ENCODE assay signal across 8 cellular contexts in genomic region chr10:178208-178607, GRCh38. TPM values are rescaled to one million over a fixed set of nuclear protein-coding genes. Genes with fewer than 3 reads are reported as not detected.
DNase-seq lines count a peak whose midpoint lies in the region; ATAC-seq, FAIRE-seq and TF ChIP-seq lines count a peak whose summit lies in the region.

No MANE protein-coding gene starts in this region.

- peaks cover 0 to 2% of the 10 kb centered on the region in 2 donors for H3K9me3 Mint-ChIP-seq in stimulated activated naive B cell treated with anti-CD40 and anti-IgM and Interleukin-4, amounts not matched to agents 10 μg/mL and 1 μg/mL and 100 μg/mL, for 72 hours
- H3K9me3 Mint-ChIP-seq in activated T-helper 2 cell treated with anti-CD3 and anti-CD28 coated beads, Interferon-gamma antibody, Interleukin-2, Interleukin-4, amounts not matched to agents 10 μg/mL and 5 μg/mL and 100 μg/mL, durations not matched to agents 14 hours and 24 hours and 36 hours: no peaks in the 10 kb centered on the region
- H3K9me3 Mint-ChIP-seq in activated CD4-positive, alpha-beta T cell treated with anti-CD3 and anti-CD28 coated beads, Interleukin-2, amount 10 ng/mL, durations not matched to agents 24 days and 14 days: no peaks in the 10 kb centered on the region

- in situ Hi-C loops in SK-MEL-5 (cut with HindIII; ENCODE audit: low pct_unique_long_range_greater_than_20kb, low sequenced_read_pairs): no loop called here

- H3K27me3 Mint-ChIP-seq in stimulated activated naive B cell treated with anti-CD40 and anti-IgM and Interleukin-4, amounts not matched to agents 10 μg/mL and 1 μg/mL and 100 μg/mL, for 72 hours: no peaks in the 10 kb centered on the region
- H3K27me3 Mint-ChIP-seq in activated T-helper 2 cell treated with anti-CD3 and anti-CD28 coated beads, Interferon-gamma antibody, Interleukin-2, Interleukin-4, amounts not matched to agents 10 μg/mL and 5 μg/mL and 100 μg/mL, durations not matched to agents 14 hours and 24 hours and 36 hours (ENCODE audit: low read depth): no peaks in the 10 kb centered on the region
- no peaks in the 10 kb centered on the region for H3K27me3 Mint-ChIP-seq in activated CD4-positive, alpha-beta T cell treated with anti-CD3 and anti-CD28 coated beads, Interleukin-2, amount 10 ng/mL, durations not matched to agents 24 days and 14 days

- TF ChIP-seq CTCF in GM12864 (IDR thresholded peaks at IDR 0.05; ENCODE audit: low read depth, low read length, missing control alignments): peak; percentile 15

- ATAC-seq in stimulated activated naive B cell treated with anti-CD40 and anti-IgM and Interleukin-4, amounts not matched to agents 10 μg/mL and 1 μg/mL and 100 μg/mL, for 72 hours (replicated peaks): no peak
- no peak for ATAC-seq in GM21737 (IDR thresholded peaks at IDR 0.05; ENCODE audit: unreplicated experiment)

- H3K4me3 ChIP-seq in GM12864 (ENCODE audit: low read depth, low read length): no peak overlapping the region

- FAIRE-seq in A204.1 (lab: Jason Lieb, UNC): peak; percentile 94

- H3K4me1 Mint-ChIP-seq in stimulated activated naive B cell treated with anti-CD40 and anti-IgM and Interleukin-4, amounts not matched to agents 10 μg/mL and 1 μg/mL and 100 μg/mL, for 72 hours: peaks cover 5 to 6% of the 10 kb centered on the region in 2 donors
- H3K4me1 Mint-ChIP-seq in activated T-helper 2 cell treated with anti-CD3 and anti-CD28 coated beads, Interferon-gamma antibody, Interleukin-2, Interleukin-4, amounts not matched to agents 10 μg/mL and 5 μg/mL and 100 μg/mL, durations not matched to agents 14 hours and 24 hours and 36 hours (ENCODE audit: low read depth): peaks cover 17% of the 10 kb centered on the region
- peaks cover 12% of the 10 kb centered on the region for H3K4me1 Mint-ChIP-seq in activated CD4-positive, alpha-beta T cell treated with anti-CD3 and anti-CD28 coated beads, Interleukin-2, amount 10 ng/mL, durations not matched to agents 24 days and 14 days

- H3K4me3 Mint-ChIP-seq in stimulated activated naive B cell treated with anti-CD40 and anti-IgM and Interleukin-4, amounts not matched to agents 10 μg/mL and 1 μg/mL and 100 μg/mL, for 72 hours: no peak overlapping the region
- H3K4me3 Mint-ChIP-seq in activated T-helper 2 cell treated with anti-CD3 and anti-CD28 coated beads, Interferon-gamma antibody, Interleukin-2, Interleukin-4, amounts not matched to agents 10 μg/mL and 5 μg/mL and 100 μg/mL, durations not matched to agents 14 hours and 24 hours and 36 hours (ENCODE audit: low read depth): no peak overlapping the region
- no peak overlapping the region for H3K4me3 Mint-ChIP-seq in activated CD4-positive, alpha-beta T cell treated with anti-CD3 and anti-CD28 coated beads, Interleukin-2, amount 10 ng/mL, durations not matched to agents 24 days and 14 days

- DNase-seq in GM12864 (ENCODE audit: low read depth) (no peak), SK-MEL-5 (ENCODE audit: low read depth, low spot score) (peak; percentile 42), glomerular visceral epithelial cell (ENCODE audit: extremely low spot score) (peak; percentile 15)
- DNase-seq in stimulated activated naive B cell treated with anti-CD40 and anti-IgM and Interleukin-4, amounts not matched to agents 10 μg/mL and 1 μg/mL and 100 μg/mL, for 72 hours: no peak
- no peak for DNase-seq in activated T-helper 2 cell treated with anti-CD3 and anti-CD28 coated beads, Interferon-gamma antibody, Interleukin-2, Interleukin-4, amounts not matched to agents 10 μg/mL and 5 μg/mL and 100 μg/mL, durations not matched to agents 14 hours and 24 hours and 36 hours (ENCODE audit: low spot score)
- no peak for DNase-seq in activated CD4-positive, alpha-beta T cell treated with anti-CD3 and anti-CD28 coated beads, Interleukin-2, amount 10 ng/mL, durations not matched to agents 24 days and 14 days

- H3K27ac Mint-ChIP-seq in stimulated activated naive B cell treated with anti-CD40 and anti-IgM and Interleukin-4, amounts not matched to agents 10 μg/mL and 1 μg/mL and 100 μg/mL, for 72 hours: no peak overlapping the region
- no peak overlapping the region for H3K27ac Mint-ChIP-seq in activated T-helper 2 cell treated with anti-CD3 and anti-CD28 coated beads, Interferon-gamma antibody, Interleukin-2, Interleukin-4, amounts not matched to agents 10 μg/mL and 5 μg/mL and 100 μg/mL, durations not matched to agents 14 hours and 24 hours and 36 hours
- no peak overlapping the region for H3K27ac Mint-ChIP-seq in activated CD4-positive, alpha-beta T cell treated with anti-CD3 and anti-CD28 coated beads, Interleukin-2, amount 10 ng/mL, durations not matched to agents 24 days and 14 days

- peaks cover 10 to 13% of the 10 kb centered on the region in 2 donors for H3K36me3 Mint-ChIP-seq in stimulated activated naive B cell treated with anti-CD40 and anti-IgM and Interleukin-4, amounts not matched to agents 10 μg/mL and 1 μg/mL and 100 μg/mL, for 72 hours
- H3K36me3 Mint-ChIP-seq in activated T-helper 2 cell treated with anti-CD3 and anti-CD28 coated beads, Interferon-gamma antibody, Interleukin-2, Interleukin-4, amounts not matched to agents 10 μg/mL and 5 μg/mL and 100 μg/mL, durations not matched to agents 14 hours and 24 hours and 36 hours (ENCODE audit: low read depth): peaks cover 17% of the 10 kb centered on the region
- peaks cover 14% of the 10 kb centered on the region for H3K36me3 Mint-ChIP-seq in activated CD4-positive, alpha-beta T cell treated with anti-CD3 and anti-CD28 coated beads, Interleukin-2, amount 10 ng/mL, durations not matched to agents 24 days and 14 days (ENCODE audit: low read depth)

- intact Hi-C loops in activated T-helper 2 cell treated with anti-CD3 and anti-CD28 coated beads, Interferon-gamma antibody, Interleukin-2, Interleukin-4, amounts not matched to agents 10 μg/mL and 5 μg/mL and 100 μg/mL, durations not matched to agents 14 hours and 24 hours and 36 hours (cut with micrococcal nuclease): no loop called here
- intact Hi-C loops in activated CD4-positive, alpha-beta T cell treated with anti-CD3 and anti-CD28 coated beads, Interleukin-2, amount 10 ng/mL, durations not matched to agents 24 days and 14 days (cut with micrococcal nuclease): loop anchor here (5.0 kb wide), 1 partner anchor 49 kb away; no protein-coding TSS in a partner anchor

RNA-seq across cellular contexts. Expression of gene ZMYND11, which starts 43.0 kb away (rescaled TPM):
- 36.9 and 38.2 TPM in 2 replicates for total RNA-seq in SK-MEL-5 (2014; rRNA removed; shearing (Covaris generic))
- 24.4 and 31.4 TPM in 2 replicates for polyA plus RNA-seq in SK-MEL-5 (2015; cell fraction: cytosol; rRNA removed)
- 26.2 and 41.5 TPM in 2 replicates for polyA plus RNA-seq in SK-MEL-5 (2015; cell fraction: nucleus; rRNA removed)
- 28.3 and 30.6 TPM in 2 replicates for total RNA-seq in activated T-helper 2 cell treated with anti-CD3 and anti-CD28 coated beads, Interferon-gamma antibody, Interleukin-2, Interleukin-4, amounts not matched to agents 10 μg/mL and 5 μg/mL and 100 μg/mL, durations not matched to agents 14 hours and 24 hours and 36 hours
- 29.4 and 31.0 TPM in 2 replicates for total RNA-seq in activated CD4-positive, alpha-beta T cell treated with anti-CD3 and anti-CD28 coated beads, Interleukin-2, amount 10 ng/mL, durations not matched to agents 24 days and 14 days

Comparison
In these comparisons a context has a peak if more than half of its experiments do, and no peak if none do; other contexts are left out.
1. DNase-seq: peak in SK-MEL-5 (single experiment) and glomerular visceral epithelial cell (single experiment); none in GM12864 (single experiment), stimulated activated naive B cell treated with anti-CD40 and anti-IgM and Interleukin-4, amounts not matched to agents 10 μg/mL and 1 μg/mL and 100 μg/mL, for 72 hours (single experiment), activated T-helper 2 cell treated with anti-CD3 and anti-CD28 coated beads, Interferon-gamma antibody, Interleukin-2, Interleukin-4, amounts not matched to agents 10 μg/mL and 5 μg/mL and 100 μg/mL, durations not matched to agents 14 hours and 24 hours and 36 hours (single experiment) and activated CD4-positive, alpha-beta T cell treated with anti-CD3 and anti-CD28 coated beads, Interleukin-2, amount 10 ng/mL, durations not matched to agents 24 days and 14 days (single experiment).